ENCODE assay signal across 21 cellular contexts in genomic region chr3:195570344-195570743, GRCh38. TPM values are rescaled to one million over a fixed set of nuclear protein-coding genes. Genes with fewer than 3 reads are reported as not detected.
DNase-seq lines count a peak whose midpoint lies in the region; ATAC-seq and TF ChIP-seq lines count a peak whose summit lies in the region.
"Had no signal": no experiment of that assay in that cellular context is flagged by ENCODE, and none has a peak within 500 bp of the region (broad histone marks: within the 10 kb centered on the region; RNA-seq: fewer than 3 reads in every experiment).

No MANE protein-coding gene starts in this region.

- peak overlapping the region; percentile 50; the same call in 1 of the 2 replicates for H2AFZ ChIP-seq in OCI-LY7 (ENCODE audit: low read length)
- H2AFZ ChIP-seq in smooth muscle cell (ENCODE audit: low read depth): no peak overlapping the region

- H3K27ac ChIP-seq in CD4-positive, alpha-beta T cell (ENCODE audit: low read depth, low read length): no peak overlapping the region
- H3K27ac ChIP-seq in CD8-positive, alpha-beta T cell (ENCODE audit: low read depth, low read length): no peak overlapping the region
- H3K27ac ChIP-seq in OCI-LY7 (ENCODE audit: low read depth, low read length, poor library complexity, severe bottlenecking) (no peak overlapping the region), smooth muscle cell (ENCODE audit: low read depth) (no peak overlapping the region)
- no peak overlapping the region for H3K27ac ChIP-seq in CD8-positive, alpha-beta memory T cell (ENCODE audit: low read depth, low read length)
- H3K27ac ChIP-seq: C4-2B, KMS-11 had no signal

- no peaks in the 10 kb centered on the region for H3K27me3 ChIP-seq in CD4-positive, alpha-beta T cell (ENCODE audit: control insufficient read depth, insufficient read depth, low read length)
- H3K27me3 ChIP-seq in CD8-positive, alpha-beta T cell (ENCODE audit: insufficient read depth, low read length): no peaks in the 10 kb centered on the region
- no peaks in the 10 kb centered on the region for H3K27me3 ChIP-seq in smooth muscle cell (ENCODE audit: low read depth)
- H3K27me3 ChIP-seq in CD8-positive, alpha-beta memory T cell (ENCODE audit: insufficient read depth, low read length, poor library complexity, severe bottlenecking): no peaks in the 10 kb centered on the region

- no peaks in the 10 kb centered on the region for H4K20me1 ChIP-seq in OCI-LY7 (ENCODE audit: insufficient read depth, low read length)
- H4K20me1 ChIP-seq in smooth muscle cell (ENCODE audit: low read depth): no peaks in the 10 kb centered on the region

- H3K4me1 ChIP-seq in CD8-positive, alpha-beta T cell (ENCODE audit: insufficient read depth, low read length): peaks cover 7% of the 10 kb centered on the region
- H3K4me1 ChIP-seq in OCI-LY7 (ENCODE audit: insufficient read depth, low read length, poor library complexity, severe bottlenecking): peaks cover 29% of the 10 kb centered on the region
- H3K4me1 ChIP-seq in smooth muscle cell (ENCODE audit: low read depth): no peaks in the 10 kb centered on the region
- H3K4me1 ChIP-seq in CD8-positive, alpha-beta memory T cell (ENCODE audit: insufficient read depth, low read length): no peaks in the 10 kb centered on the region

- no peaks in the 10 kb centered on the region for H3K36me3 Mint-ChIP-seq in CD4-positive, alpha-beta T cell (ENCODE audit: low read depth)
- no peaks in the 10 kb centered on the region for H3K36me3 Mint-ChIP-seq in CD8-positive, alpha-beta T cell
- H3K36me3 Mint-ChIP-seq in CD8-positive, alpha-beta memory T cell: peaks cover 0 to 2% (median 0%) of the 10 kb centered on the region in 3 donors

- no TSS peak for BruUV-seq in OCI-LY7 (replicated peaks; lab: Mats Ljungman, UMichigan)

- WGBS in smooth muscle cell (ENCODE audit: low lambda C conversion rate): 79% methylated on average over 6 of the region's 6 CpGs

- H3K9me3 ChIP-seq in CD4-positive, alpha-beta T cell (ENCODE audit: control insufficient read depth, low read length): no peaks in the 10 kb centered on the region
- H3K9me3 ChIP-seq in CD8-positive, alpha-beta T cell (ENCODE audit: low read length): no peaks in the 10 kb centered on the region
- no peaks in the 10 kb centered on the region for H3K9me3 ChIP-seq in OCI-LY7 (ENCODE audit: low read length)
- H3K9me3 ChIP-seq in smooth muscle cell (replicated peaks; ENCODE audit: low read depth): no peaks in the 10 kb centered on the region
- no peaks in the 10 kb centered on the region for H3K9me3 ChIP-seq in CD8-positive, alpha-beta memory T cell (ENCODE audit: low read length)

- H3F3A ChIP-seq in smooth muscle cell (ENCODE audit: low read depth): no peaks in the 10 kb centered on the region

- POLR2A ChIA-PET in CD4-positive, alpha-beta T cell (lab: Charles Lee): interaction anchor here (0.5 to 0.9 kb wide), 2 partner anchors 21 to 24 kb away, joined by 3 to 4 read pairs; no protein-coding TSS in a partner anchor
- POLR2A ChIA-PET in CD8-positive, alpha-beta T cell (lab: Charles Lee): no interaction called here
- POLR2A ChIA-PET in OCI-LY7 (lab: Charles Lee): no interaction called here
- POLR2A ChIA-PET in CD8-positive, alpha-beta memory T cell (lab: Charles Lee): no interaction called here

- ATAC-seq in CD4-positive, alpha-beta T cell (ENCODE audit: poor library complexity): peak; percentile 63
- peak; percentile 40 for ATAC-seq in CD8-positive, alpha-beta T cell
- peak; percentile 56 for ATAC-seq in left colon
- ATAC-seq: HepG2, PC-3 had no signal

- TF ChIP-seq CTCF in CD4-positive, alpha-beta T cell (IDR thresholded peaks at IDR 0.05): no peak
- no peak for TF ChIP-seq CTCF in CD8-positive, alpha-beta T cell (IDR thresholded peaks at IDR 0.05)
- TF ChIP-seq CTCF in OCI-LY7 (conservative IDR thresholded peaks at IDR 0.05; ENCODE audit: low read length): no peak
- TF ChIP-seq CTCF in smooth muscle cell (IDR thresholded peaks at IDR 0.05; ENCODE audit: borderline replicate concordance, insufficient read depth, poor library complexity, severe bottlenecking): no peak

- peak overlapping the region; percentile 27 for H3K4me2 ChIP-seq in OCI-LY7 (ENCODE audit: low read length)
- no peak overlapping the region for H3K4me2 ChIP-seq in smooth muscle cell
- H3K4me2 ChIP-seq: KMS-11 had no signal

- no peak overlapping the region for H3K4me3 ChIP-seq in CD8-positive, alpha-beta T cell (ENCODE audit: low read depth, low read length)
- H3K4me3 ChIP-seq in OCI-LY7 (ENCODE audit: low read depth, low read length, poor library complexity, severe bottlenecking) (no peak overlapping the region), smooth muscle cell (no peak overlapping the region)
- no peak overlapping the region for H3K4me3 ChIP-seq in CD8-positive, alpha-beta memory T cell (ENCODE audit: low read length)

- CTCF ChIA-PET in CD4-positive, alpha-beta T cell (lab: Charles Lee): interaction anchor here (0.7 kb wide), 1 partner anchor 11 kb away, joined by 5 read pairs; no protein-coding TSS in a partner anchor
- CTCF ChIA-PET in CD8-positive, alpha-beta T cell (lab: Charles Lee): interaction anchor here (1.1 to 1.7 kb wide), 3 partner anchors 14 to 25 kb away, joined by 3 read pairs; no protein-coding TSS in a partner anchor
- CTCF ChIA-PET in OCI-LY7 (lab: Charles Lee; ENCODE audit: unreplicated experiment): no interaction called here
- CTCF ChIA-PET in CD8-positive, alpha-beta memory T cell (lab: Charles Lee): interaction anchor here (1.4 kb wide), 1 partner anchor 14 kb away, joined by 3 read pairs; no protein-coding TSS in a partner anchor

- no peaks in the 10 kb centered on the region for H3K9me3 Mint-ChIP-seq in CD4-positive, alpha-beta T cell
- H3K9me3 Mint-ChIP-seq in CD8-positive, alpha-beta T cell: no peaks in the 10 kb centered on the region
- no peaks in the 10 kb centered on the region for H3K9me3 Mint-ChIP-seq in CD8-positive, alpha-beta memory T cell

- intact Hi-C loops in CD4-positive, alpha-beta T cell (cut with DNase I, micrococcal nuclease): no loop called here
- intact Hi-C loops in CD8-positive, alpha-beta T cell (cut with DNase I, micrococcal nuclease): no loop called here
- intact Hi-C loops in OCI-LY7 (cut with micrococcal nuclease; ENCODE audit: unreplicated experiment) (no loop called here), left colon (cut with DNase I, micrococcal nuclease) (no loop called here)

- peaks cover 10% of the 10 kb centered on the region for H3K4me1 Mint-ChIP-seq in CD4-positive, alpha-beta T cell (ENCODE audit: low read depth)
- H3K4me1 Mint-ChIP-seq in CD8-positive, alpha-beta T cell (ENCODE audit: low read depth): peaks cover 17% of the 10 kb centered on the region
- H3K4me1 Mint-ChIP-seq in CD8-positive, alpha-beta memory T cell: peaks cover 6 to 12% (median 7%) of the 10 kb centered on the region in 3 donors

- H3K27me3 Mint-ChIP-seq in CD4-positive, alpha-beta T cell: no peaks in the 10 kb centered on the region
- no peaks in the 10 kb centered on the region for H3K27me3 Mint-ChIP-seq in CD8-positive, alpha-beta T cell (ENCODE audit: low read depth)
- H3K27me3 Mint-ChIP-seq in CD8-positive, alpha-beta memory T cell: peaks cover 4 to 11% of the 10 kb centered on the region in 2 donors

- no peak for DNase-seq in CD4-positive, alpha-beta T cell
- DNase-seq in CD8-positive, alpha-beta T cell: no peak
- DNase-seq in OCI-LY7 (ENCODE audit: low spot score): peak; percentile 50
- no peak for DNase-seq in left colon
- no peak for DNase-seq in smooth muscle cell (lab: John Stamatoyannopoulos, UW; ENCODE audit: unreplicated experiment)
- no peak for DNase-seq in CD8-positive, alpha-beta memory T cell
- no peak for DNase-seq in NCI-H345 treated with DMSO at 0.1 percent for 48 hours (lab: John Stamatoyannopoulos, UW; ENCODE audit: unreplicated experiment)
- DNase-seq: AML-193; COR-L47; DMS 273 treated with DMSO at 0.1 percent for 48 hours; H9; NCI-H1105; NCI-H2081 treated with DMSO at 0.1 percent for 48 hours; NCI-H510A; NCI-H748 treated with DMSO at 0.1 percent for 48 hours; NK-92 treated with Interleukin-12 subunit alpha and Interleukin-12 subunit beta, amount 100 ng/mL, for 24 hours; PC-3; RPMI8226 had no signal

- no peak overlapping the region for H3K27ac Mint-ChIP-seq in CD4-positive, alpha-beta T cell
- no peak overlapping the region for H3K27ac Mint-ChIP-seq in CD8-positive, alpha-beta T cell
- H3K27ac Mint-ChIP-seq in CD8-positive, alpha-beta memory T cell: peak overlapping the region in 1 of 8 donors; percentile 39
- H3K27ac Mint-ChIP-seq: H9 had no signal

- H3K79me2 ChIP-seq in OCI-LY7 (ENCODE audit: insufficient read depth, low read depth, low read length) (no peaks in the 10 kb centered on the region), smooth muscle cell (ENCODE audit: low read depth) (no peaks in the 10 kb centered on the region)

- H3K9ac ChIP-seq in smooth muscle cell (ENCODE audit: low read depth): no peak overlapping the region
- H3K9ac ChIP-seq: KMS-11 had no signal

- no peaks in the 10 kb centered on the region for H3K36me3 ChIP-seq in CD8-positive, alpha-beta T cell (ENCODE audit: insufficient read depth, low read length)
- no peaks in the 10 kb centered on the region for H3K36me3 ChIP-seq in OCI-LY7 (ENCODE audit: insufficient read depth, low read length)
- no peaks in the 10 kb centered on the region for H3K36me3 ChIP-seq in smooth muscle cell (ENCODE audit: low read depth)
- H3K36me3 ChIP-seq in CD8-positive, alpha-beta memory T cell (ENCODE audit: insufficient read depth, low read length): no peaks in the 10 kb centered on the region

- no peaks in the 10 kb centered on the region for H3K9me2 ChIP-seq in OCI-LY7 (ENCODE audit: insufficient read depth, low read length)

- H3K4me3 Mint-ChIP-seq in CD4-positive, alpha-beta T cell: no peak overlapping the region
- no peak overlapping the region for H3K4me3 Mint-ChIP-seq in CD8-positive, alpha-beta T cell
- H3K4me3 Mint-ChIP-seq in CD8-positive, alpha-beta memory T cell: no peak overlapping the region
- H3K4me3 Mint-ChIP-seq: H9 had no signal

RNA-seq across cellular contexts. Expression of gene APOD, which starts 13.4 kb away (rescaled TPM):
- not detected for total RNA-seq in CD4-positive, alpha-beta T cell
- total RNA-seq in CD8-positive, alpha-beta T cell: not detected
- total RNA-seq in OCI-LY7 (2014; rRNA removed; shearing (Covaris generic)): not detected in 2 replicates
- total RNA-seq in OCI-LY7 (2022): not detected in 2 replicates
- 10 to 100 TPM; 20.5 to 27.4 TPM for total RNA-seq in left colon
- 2.2 TPM in 1 of 2 replicates, not detected in the other for total RNA-seq in smooth muscle cell
- 0.39 TPM in 1 of 2 replicates, not detected in the other for polyA plus RNA-seq in smooth muscle cell
- total RNA-seq in CD8-positive, alpha-beta memory T cell: under 1 TPM in 1 of 2 experiments, not detected in 1; 0.20 TPM
- not detected for polyA plus RNA-seq in CD8-positive, alpha-beta memory T cell
- total RNA-seq: H9, HepG2, PC-3 had no signal
- polyA plus RNA-seq: HepG2 had no signal

RNA-seq across cellular contexts. Expression of gene PPP1R2, which starts 27.2 kb away (rescaled TPM):
- total RNA-seq in CD4-positive, alpha-beta T cell: 100 to 1,000 TPM; 205 to 210 TPM
- total RNA-seq in CD8-positive, alpha-beta T cell: 100 to 1,000 TPM; 160 to 166 TPM
- total RNA-seq in OCI-LY7 (2014; rRNA removed; shearing (Covaris generic)): 239 and 294 TPM in 2 replicates
- total RNA-seq in OCI-LY7 (2022): 86.5 and 91.9 TPM in 2 replicates
- total RNA-seq in left colon: 10 to 100 TPM; 41.1 to 50.5 TPM
- total RNA-seq in smooth muscle cell: 47.5 and 58.2 TPM in 2 replicates
- 33.4 and 42.5 TPM in 2 replicates for polyA plus RNA-seq in smooth muscle cell
- 100 to 1,000 TPM; 106 to 109 TPM for total RNA-seq in CD8-positive, alpha-beta memory T cell
- 209 TPM for polyA plus RNA-seq in CD8-positive, alpha-beta memory T cell
